Comparison of ENCODE assay signal across 7 cellular contexts in the genomic region with DNA sequence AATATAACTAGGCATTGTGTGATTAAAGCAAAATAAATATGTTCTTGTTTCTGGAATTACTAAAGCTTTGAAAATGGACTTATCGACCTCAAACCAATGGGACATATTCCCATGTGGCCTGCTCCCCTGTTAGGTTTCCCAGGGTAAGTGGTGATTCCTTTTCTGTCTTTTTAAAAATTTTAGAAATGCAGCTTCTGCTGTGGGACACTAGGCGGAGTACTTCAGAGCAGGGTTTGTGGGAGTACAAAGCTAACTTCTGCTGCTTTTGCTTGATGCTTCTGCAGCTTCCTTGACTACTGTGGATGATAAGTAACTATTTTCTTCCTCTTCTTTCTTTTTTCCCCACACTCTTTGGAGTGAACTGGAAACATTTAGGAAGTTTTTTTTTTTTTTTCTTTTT.
DNase-seq lines count a peak whose midpoint lies in the region; ATAC-seq and TF ChIP-seq lines count a peak whose summit lies in the region.
"Not testable (repeated sequence)": the region's sequence is repeated elsewhere in the genome, so short reads cannot be mapped to it uniquely, and the experiment has no call there.

No MANE protein-coding gene starts in this region.

- H3K4me1 Mint-ChIP-seq in GM23338; glutamatergic neuron (ENCODE audit: low read depth, unreplicated experiment): not testable (repeated sequence)

- H3F3A ChIP-seq in GM23338 (replicated peaks; ENCODE audit: low read depth); PC-3 (ENCODE audit: low read length, unreplicated experiment); SK-N-SH (replicated peaks; ENCODE audit: insufficient read depth): not testable (repeated sequence)

- not testable (repeated sequence) for H3K27ac Mint-ChIP-seq in GM23338; glutamatergic neuron (ENCODE audit: unreplicated experiment)

- H3K27me3 Mint-ChIP-seq in GM23338 (ENCODE audit: insufficient read depth, low read depth, poor library complexity); glutamatergic neuron (ENCODE audit: unreplicated experiment): not testable (repeated sequence)

- TF ChIP-seq EP300 in SK-N-SH (IDR thresholded peaks at IDR 0.05; ENCODE audit: borderline replicate concordance in 1 of 2, low read depth in 1 of 2, low read length in 1 of 2): not testable (repeated sequence)

- not testable (repeated sequence) for H3K9ac ChIP-seq in KMS-11; PC-3 (ENCODE audit: low read length); SK-N-SH

- WGBS in SK-N-SH (ENCODE audit: low lambda C conversion rate): 7% methylated on average over 2 of the region's 2 CpGs

- H3K9me2 ChIP-seq in GM23338 (ENCODE audit: insufficient read depth); PC-3 (replicated peaks; ENCODE audit: low read length); SK-N-SH: not testable (repeated sequence)

- POLR2A ChIA-PET in PC-3 (lab: Charles Lee; ENCODE audit: unreplicated experiment); SK-N-SH (lab: Yijun Ruan, JAX): not testable (repeated sequence)

- not testable (repeated sequence) for ATAC-seq in GM23338, PC-3

- not testable (repeated sequence) for H4K20me1 ChIP-seq in GM23338 (replicated peaks; ENCODE audit: insufficient read depth); KMS-11 (ENCODE audit: insufficient read depth); PC-3 (ENCODE audit: low read length); SK-N-SH (ENCODE audit: insufficient read depth)

- intact Hi-C loops in PC-3 (cut with micrococcal nuclease): not testable (repeated sequence)

- not testable (repeated sequence) for H2AFZ ChIP-seq in GM23338; KMS-11 (ENCODE audit: low read depth); PC-3 (ENCODE audit: low read length); SK-N-SH (ENCODE audit: low read depth)

- not testable (repeated sequence) for H3K9me3 ChIP-seq in BE2C; PC-3 (ENCODE audit: low read length); SK-N-SH

- H3K36me3 Mint-ChIP-seq in GM23338 (ENCODE audit: low read depth): peaks cover 13% of the 10 kb centered on the region; the same call in 1 of the 3 replicates
- not testable (repeated sequence) for H3K36me3 Mint-ChIP-seq in glutamatergic neuron (ENCODE audit: unreplicated experiment)

- TF ChIP-seq CTCF in BE2C (IDR thresholded peaks at IDR 0.05; ENCODE audit: low read depth, low read length) (peak; percentile 22), GM23338 (conservative IDR thresholded peaks at IDR 0.05; ENCODE audit: low read depth in 2 of 2) (peak; percentile 23 to 48; a peak in 3 of 4 replicates), KMS-11 (conservative IDR thresholded peaks at IDR 0.05; ENCODE audit: low read depth, low read length) (0 out of 2 replicates have a peak, but pooled peaks have one; percentile 21), PC-3 (conservative IDR thresholded peaks at IDR 0.05; ENCODE audit: low read depth, low read length) (peak; percentile 37; the same call in 1 of the 2 replicates), SK-N-SH (IDR thresholded peaks at IDR 0.05) (peak; percentile 44), cardiac fibroblast (IDR thresholded peaks at IDR 0.05; ENCODE audit: low read depth, low read length) (peak; percentile 42), glutamatergic neuron (IDR thresholded peaks at IDR 0.05; ENCODE audit: partially characterized antibody, unreplicated experiment) (peak; percentile 6)

- not testable (repeated sequence) for DNase-seq in BE2C; SK-N-SH; cardiac fibroblast (ENCODE audit: low read depth in 2 of 2); glutamatergic neuron
- DNase-seq in GM23338 (ENCODE audit: low spot score) (peak; percentile 37), PC-3 (peak; percentile 7)

- H3K4me3 Mint-ChIP-seq in GM23338; glutamatergic neuron (ENCODE audit: unreplicated experiment): not testable (repeated sequence)

- H3K9me3 Mint-ChIP-seq in GM23338: peaks cover 75% of the 10 kb centered on the region
- H3K9me3 Mint-ChIP-seq in glutamatergic neuron (ENCODE audit: unreplicated experiment): not testable (repeated sequence)

- H3K27ac ChIP-seq in GM23338 (ENCODE audit: low read depth); KMS-11; PC-3 (ENCODE audit: low read length); SK-N-SH (ENCODE audit: low read depth in 2 of 2, low read length in 1 of 2): not testable (repeated sequence)

- H3K4me3 ChIP-seq in BE2C (ENCODE audit: low read depth, low read length); GM23338; KMS-11 (IDR thresholded peaks at IDR 0.05; ENCODE audit: insufficient read depth, low read depth, low read length); PC-3 (ENCODE audit: low read length); SK-N-SH (ENCODE audit: low read depth in 2 of 2, low read length in 1 of 2); cardiac fibroblast (replicated peaks in 1 of 2; ENCODE audit: low read depth in 2 of 2, low read length in 2 of 2): not testable (repeated sequence)

- H3K4me2 ChIP-seq in GM23338; KMS-11; PC-3 (ENCODE audit: low read length); SK-N-SH: not testable (repeated sequence)

- not testable (repeated sequence) for H3K27me3 ChIP-seq in BE2C; GM23338 (ENCODE audit: insufficient read depth); KMS-11 (ENCODE audit: insufficient read depth, low read depth); PC-3 (ENCODE audit: low read length); SK-N-SH (ENCODE audit: insufficient read depth)

- not testable (repeated sequence) for H3K4me1 ChIP-seq in BE2C; GM23338 (ENCODE audit: insufficient read depth); KMS-11 (ENCODE audit: low read depth, poor library complexity, severe bottlenecking); PC-3 (ENCODE audit: insufficient read depth, low read length); SK-N-SH (ENCODE audit: control insufficient read depth in 1 of 2, insufficient read depth in 2 of 2, low read depth in 1 of 2, low read length in 1 of 2)

- CTCF ChIA-PET in PC-3 (lab: Charles Lee); SK-N-SH (lab: Yijun Ruan, JAX): not testable (repeated sequence)

- H3K36me3 ChIP-seq in BE2C; GM23338 (ENCODE audit: insufficient read depth); KMS-11 (ENCODE audit: insufficient read depth); PC-3 (ENCODE audit: low read depth, low read length); SK-N-SH (replicated peaks in 1 of 2; ENCODE audit: control insufficient read depth in 1 of 2, insufficient read depth in 2 of 2, low read length in 1 of 2): not testable (repeated sequence)

- TF ChIP-seq RAD21 in SK-N-SH (IDR thresholded peaks at IDR 0.05; ENCODE audit: low read length): not testable (repeated sequence)

- not testable (repeated sequence) for BruUV-seq in PC-3 (replicated peaks; lab: Mats Ljungman, UMichigan)

- not testable (repeated sequence) for H3K79me2 ChIP-seq in GM23338 (replicated peaks; ENCODE audit: insufficient read depth); KMS-11 (ENCODE audit: insufficient read depth, low read depth); PC-3 (ENCODE audit: low read length); SK-N-SH (ENCODE audit: insufficient read depth)
